In genomic region chr17:81509687-81510523, GRCh38 we compare ENCODE assay signal across 8 cellular contexts. TPM values are rescaled to one million over a fixed set of nuclear protein-coding genes. Genes with fewer than 3 reads are reported as not detected.
DNase-seq lines count a peak whose midpoint lies in the region; ATAC-seq and TF ChIP-seq lines count a peak whose summit lies in the region.

No MANE protein-coding gene starts in this region.

- H3K4me3 Mint-ChIP-seq in activated CD4-positive, alpha-beta T cell treated with anti-CD3 and anti-CD28 coated beads for 36 hours, result peak overlapping the region; percentile 97

- H3K9me3 ChIP-seq in psoas muscle, result no peaks in the 10 kb centered on the region

- intact Hi-C loops in activated CD4-positive, alpha-beta T cell treated with anti-CD3 and anti-CD28 coated beads for 36 hours (cut with DNase I, micrococcal nuclease), result loop anchor here (2.0 to 10.0 kb wide), 4 partner anchors 25 to 785 kb away; partner anchors contain the start of genes ARL16 (in 1 of the 2), BAHCC1 (in 1 of the 2) and HGS (in 1 of the 2)
- intact Hi-C loops in psoas muscle (cut with DNase I), result loop anchor here in 1 of 2 donors (2.0 kb wide), 1 partner anchor 111 kb away; no protein-coding TSS in a partner anchor

- TF ChIP-seq CTCF in fibroblast of mammary gland (conservative IDR thresholded peaks at IDR 0.05; ENCODE audit: control insufficient read depth, insufficient read depth, low read depth, low read length) (no peak), psoas muscle (IDR thresholded peaks at IDR 0.05) (no peak)

- H3K4me1 Mint-ChIP-seq in activated CD4-positive, alpha-beta T cell treated with anti-CD3 and anti-CD28 coated beads for 36 hours, result peaks cover 12% of the 10 kb centered on the region

- peak overlapping the region; percentile 86 for H3K27ac Mint-ChIP-seq in activated CD4-positive, alpha-beta T cell treated with anti-CD3 and anti-CD28 coated beads for 36 hours

- ATAC-seq in activated CD4-positive, alpha-beta T cell treated with anti-CD3 and anti-CD28 coated beads for 36 hours, result no peak
- no peak for ATAC-seq in psoas muscle
- no peak for ATAC-seq in HG03469 (IDR thresholded peaks at IDR 0.05; ENCODE audit: unreplicated experiment)

- H3K36me3 Mint-ChIP-seq in activated CD4-positive, alpha-beta T cell treated with anti-CD3 and anti-CD28 coated beads for 36 hours (ENCODE audit: low read depth), result peaks cover 44% of the 10 kb centered on the region

- H3K27me3 Mint-ChIP-seq in activated CD4-positive, alpha-beta T cell treated with anti-CD3 and anti-CD28 coated beads for 36 hours, result no peaks in the 10 kb centered on the region

- peaks cover 11 to 34% of the 10 kb centered on the region in 2 donors for H3K36me3 ChIP-seq in psoas muscle (ENCODE audit: insufficient read depth in 1 of 2, low read depth in 1 of 2)

- H3K27me3 ChIP-seq in psoas muscle (ENCODE audit: insufficient read depth in 3 of 3, low read length in 2 of 3), result no peaks in the 10 kb centered on the region

- peaks cover 3% of the 10 kb centered on the region for H3K4me1 ChIP-seq in psoas muscle

- CTCF ChIA-PET in activated CD4-positive, alpha-beta T cell treated with anti-CD3 and anti-CD28 coated beads for 36 hours (lab: Charles Lee), result interaction anchor here (0.7 kb wide), 1 partner anchor 11 kb away, joined by 4 read pairs; no protein-coding TSS in a partner anchor

- peak; percentile 58 for DNase-seq in activated CD4-positive, alpha-beta T cell treated with anti-CD3 and anti-CD28 coated beads for 36 hours
- DNase-seq in activated CD4-positive, alpha-beta T cell treated with anti-CD3 and anti-CD28 coated beads for 48 hours, result no peak
- peak; percentile 37 to 42 for DNase-seq in activated CD4-positive, alpha-beta T cell treated with anti-CD3 and anti-CD28 coated beads, Interleukin-2, amount 50 U/mL, for 48 hours
- DNase-seq in fibroblast of mammary gland (ENCODE audit: low read depth) (peak; percentile 33), psoas muscle (no peak), hippocampal formation (lab: John Stamatoyannopoulos, UW) (no peak), GOT3 (lab: John Stamatoyannopoulos, UW) (no peak)

- H3K4me3 ChIP-seq in fibroblast of mammary gland (ENCODE audit: control insufficient read depth, low read depth, low read length) (peak overlapping the region; percentile 94), psoas muscle (peak overlapping the region; percentile 86)

- no peaks in the 10 kb centered on the region for H3K9me3 Mint-ChIP-seq in activated CD4-positive, alpha-beta T cell treated with anti-CD3 and anti-CD28 coated beads for 36 hours (ENCODE audit: low read depth)

- H3K27ac ChIP-seq in psoas muscle, result peak overlapping the region; percentile 100

- POLR2A ChIA-PET in activated CD4-positive, alpha-beta T cell treated with anti-CD3 and anti-CD28 coated beads for 36 hours (lab: Charles Lee), result no interaction called here

- WGBS in psoas muscle, 3 donors, result 7 to 15% (median 11%) methylated on average over 19 of the region's 19 CpGs

RNA-seq across cellular contexts. Expression of gene ACTG1, which starts 2.7 kb away (rescaled TPM):
- total RNA-seq in activated CD4-positive, alpha-beta T cell treated with anti-CD3 and anti-CD28 coated beads for 36 hours, result 1,000 to 10,000 TPM; 4,119 to 5,987 TPM
- total RNA-seq in psoas muscle, result 100 to 1,000 TPM; 341 to 567 (median 431) TPM
- 100 to 1,000 TPM; 150 to 620 (median 219) TPM for polyA plus RNA-seq in psoas muscle

RNA-seq across cellular contexts. Expression of gene FSCN2, which starts 18.3 kb away (rescaled TPM):
- total RNA-seq in activated CD4-positive, alpha-beta T cell treated with anti-CD3 and anti-CD28 coated beads for 36 hours, result under 1 TPM; 0.23 to 0.58 TPM
- under 1 TPM in 3 of 4 donors, not detected in 1; 0.13 to 0.71 (median 0.38) TPM for total RNA-seq in psoas muscle
- polyA plus RNA-seq in psoas muscle, result under 1 TPM; 0.08 to 0.09 (median 0.08) TPM

RNA-seq across cellular contexts. Expression of gene FAAP100, which starts 42.2 kb away (rescaled TPM):
- 10 to 100 TPM; 30.4 to 39.3 TPM for total RNA-seq in activated CD4-positive, alpha-beta T cell treated with anti-CD3 and anti-CD28 coated beads for 36 hours
- 10 to 100 TPM; 11.8 to 13.1 (median 12.7) TPM for total RNA-seq in psoas muscle
- 10 to 100 TPM; 11.6 to 16.3 (median 12.6) TPM for polyA plus RNA-seq in psoas muscle

Comparison
In these comparisons a context has a peak if more than half of its experiments do, and no peak if none do; other contexts are left out.
1. DNase-seq: peak in activated CD4-positive, alpha-beta T cell treated with anti-CD3 and anti-CD28 coated beads for 36 hours (single experiment), activated CD4-positive, alpha-beta T cell treated with anti-CD3 and anti-CD28 coated beads, Interleukin-2, amount 50 U/mL, for 48 hours (2 of 2) and fibroblast of mammary gland (single experiment); none in activated CD4-positive, alpha-beta T cell treated with anti-CD3 and anti-CD28 coated beads for 48 hours (single experiment), psoas muscle (0 of 2), hippocampal formation (0 of 2) and GOT3 (single experiment).
2. RNA of gene ACTG1, which starts 2.7 kb away (total RNA-seq): 4,119 to 5,987 TPM in activated CD4-positive, alpha-beta T cell treated with anti-CD3 and anti-CD28 coated beads for 36 hours; 341 to 567 TPM in psoas muscle; every median in the first group is over 4 times any median in the second.